In the genomic region with DNA sequence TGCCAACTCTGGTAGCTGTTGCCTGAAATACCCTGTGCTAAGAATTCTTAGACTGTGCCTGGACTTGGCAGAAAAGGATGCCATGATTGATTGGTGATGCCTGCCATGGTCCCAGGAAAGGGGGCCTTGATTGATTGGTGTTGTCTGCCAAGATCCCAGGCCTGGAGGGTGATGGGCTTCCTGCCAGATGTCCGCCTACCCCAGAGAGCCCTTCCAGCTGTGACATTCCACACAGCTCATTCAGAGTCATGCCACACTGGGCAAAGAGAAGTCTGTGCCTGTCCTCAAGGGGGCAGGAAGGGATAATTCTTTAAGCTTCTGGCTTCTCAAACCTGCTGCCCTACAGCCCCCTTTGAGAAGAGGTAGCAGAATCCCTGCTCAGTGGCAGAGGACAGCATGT, we compare ENCODE assay signal across 1 cellular context.
TF ChIP-seq lines count a peak whose summit lies in the region.

No MANE protein-coding gene starts in this region.

TF ChIP-seq in GM23338, 12 proteins besides CTCF, POLR2A, EP300 and RAD21 (continued from another document):
- TF ChIP-seq REST (IDR thresholded peaks at IDR 0.05; ENCODE audit: unreplicated experiment) (no peak), ZNF462 (CRISPR knock-in tag; IDR thresholded peaks at IDR 0.05) (no peak), JUNB (IDR thresholded peaks at IDR 0.05; ENCODE audit: unreplicated experiment) (no peak)
